In genomic region chr3:129378949-129379348, GRCh38 we compare ENCODE assay signal across 18 cellular contexts. TPM values are rescaled to one million over a fixed set of nuclear protein-coding genes. Genes with fewer than 3 reads are reported as not detected.
A peak's percentile ranks its signal among the peaks of the same experiment; 100 is the strongest.
DNase-seq lines count a peak whose midpoint lies in the region; ATAC-seq and TF ChIP-seq lines count a peak whose summit lies in the region.
"Had no signal": no experiment of that assay in that cellular context is flagged by ENCODE, and none has a peak within 500 bp of the region (broad histone marks: within the 10 kb centered on the region; RNA-seq: fewer than 3 reads in every experiment).

No MANE protein-coding gene starts in this region.

- intact Hi-C loops in left ventricle myocardium inferior (cut with micrococcal nuclease) (no loop called here), left ventricle myocardium superior (cut with micrococcal nuclease) (no loop called here), right lobe of liver (cut with DNase I) (no loop called here)

- H3K4me3 Mint-ChIP-seq in endothelial cell (ENCODE audit: unreplicated experiment), result no peak overlapping the region
- H3K4me3 Mint-ChIP-seq: CD8-positive, alpha-beta T cell had no signal

- TF ChIP-seq POLR2A in right lobe of liver (IDR thresholded peaks at IDR 0.05), result no peak

- H3K27me3 ChIP-seq in left ventricle myocardium inferior (ENCODE audit: low read depth), result no peaks in the 10 kb centered on the region
- H3K27me3 ChIP-seq in right lobe of liver, result no peaks in the 10 kb centered on the region
- H3K27me3 ChIP-seq in effector memory CD4-positive, alpha-beta T cell (replicated peaks; ENCODE audit: control insufficient read depth, insufficient read depth, low read length, poor library complexity, severe bottlenecking), result no peaks in the 10 kb centered on the region
- H3K27me3 ChIP-seq: BLaER1 treated with 17β-estradiol and CSF1 and Interleukin-3, amounts not matched to agents 10 nM and 100 nM; SJCRH30 had no signal

- H3K27me3 Mint-ChIP-seq in endothelial cell (ENCODE audit: unreplicated experiment), result peaks cover 2% of the 10 kb centered on the region

- no peaks in the 10 kb centered on the region for H3K36me3 Mint-ChIP-seq in endothelial cell (ENCODE audit: low read depth, unreplicated experiment)

- H3K27ac ChIP-seq in left ventricle myocardium inferior (replicated peaks) (peak overlapping the region; percentile 51), right lobe of liver (no peak overlapping the region)
- no peak overlapping the region for H3K27ac ChIP-seq in effector memory CD4-positive, alpha-beta T cell (ENCODE audit: insufficient read depth, low read length, poor library complexity, severe bottlenecking)
- H3K27ac ChIP-seq: BLaER1 treated with 17β-estradiol and CSF1 and Interleukin-3, amounts not matched to agents 10 nM and 100 nM; SJCRH30 had no signal

- no peak overlapping the region for H3K4me3 ChIP-seq in left ventricle myocardium inferior
- no peak overlapping the region for H3K4me3 ChIP-seq in right lobe of liver
- no peak overlapping the region for H3K4me3 ChIP-seq in effector memory CD4-positive, alpha-beta T cell (ENCODE audit: insufficient read depth, low read depth, low read length, poor library complexity, severe bottlenecking)
- H3K4me3 ChIP-seq: SJCRH30 had no signal

- H3K27ac Mint-ChIP-seq in endothelial cell (ENCODE audit: unreplicated experiment), result peak overlapping the region; percentile 52
- H3K27ac Mint-ChIP-seq: CD8-positive, alpha-beta T cell had no signal

- DNase-seq in left ventricle myocardium inferior (no peak), left ventricle myocardium superior (no peak), endothelial cell (ENCODE audit: low spot score) (no peak), right lobe of liver (no peak), SK-N-DZ (ENCODE audit: low spot score) (no peak), COLO668 (lab: John Stamatoyannopoulos, UW; ENCODE audit: unreplicated experiment) (no peak)
- DNase-seq in effector memory CD4-positive, alpha-beta T cell, result no peak
- DNase-seq: CD8-positive, alpha-beta T cell; DMS53; EL; KBM-7; MV-4-11; NCI-H1417 treated with DMSO at 0.1 percent for 48 hours; NCI-H187 treated with DMSO at 0.1 percent for 48 hours; NCI-H226; NCI-H524 treated with DMSO at 0.1 percent for 48 hours; SJCRH30 had no signal

- no peaks in the 10 kb centered on the region for H3K36me3 ChIP-seq in left ventricle myocardium inferior
- H3K36me3 ChIP-seq in right lobe of liver, result no peaks in the 10 kb centered on the region
- no peaks in the 10 kb centered on the region for H3K36me3 ChIP-seq in effector memory CD4-positive, alpha-beta T cell (ENCODE audit: control insufficient read depth, insufficient read depth, low read length)
- H3K36me3 ChIP-seq: SJCRH30 had no signal

- ATAC-seq in left ventricle myocardium superior, result no peak
- peak; percentile 35 to 66 (median 56) for ATAC-seq in right lobe of liver
- ATAC-seq: CD8-positive, alpha-beta T cell had no signal

- no peaks in the 10 kb centered on the region for H3K9me3 ChIP-seq in left ventricle myocardium inferior (replicated peaks)
- H3K9me3 ChIP-seq in right lobe of liver, result no peaks in the 10 kb centered on the region
- no peaks in the 10 kb centered on the region for H3K9me3 ChIP-seq in effector memory CD4-positive, alpha-beta T cell (ENCODE audit: control insufficient read depth, low read length)

- H3K4me1 Mint-ChIP-seq in endothelial cell (ENCODE audit: unreplicated experiment), result peaks cover 6% of the 10 kb centered on the region

- 20% methylated on average over 1 of the region's 1 CpG for WGBS in right lobe of liver (ENCODE audit: insufficient coverage, low coverage, low lambda C conversion rate, missing lambda C conversion rate)

- TF ChIP-seq CTCF in left ventricle myocardium inferior (IDR thresholded peaks at IDR 0.05; ENCODE audit: borderline replicate concordance) (no peak), endothelial cell (IDR thresholded peaks at IDR 0.05; ENCODE audit: unreplicated experiment) (no peak), right lobe of liver (IDR thresholded peaks at IDR 0.05) (no peak)

- H3K4me1 ChIP-seq in left ventricle myocardium inferior (peaks cover 11% of the 10 kb centered on the region), right lobe of liver (peaks cover 0 to 7% (median 0%) of the 10 kb centered on the region in 4 donors)
- H3K4me1 ChIP-seq in effector memory CD4-positive, alpha-beta T cell (ENCODE audit: control insufficient read depth, insufficient read depth, low read length, poor library complexity, severe bottlenecking), result no peaks in the 10 kb centered on the region
- H3K4me1 ChIP-seq: SJCRH30 had no signal

- H3K9me3 Mint-ChIP-seq in endothelial cell (ENCODE audit: unreplicated experiment), result no peaks in the 10 kb centered on the region
- H3K9me3 Mint-ChIP-seq: CD8-positive, alpha-beta T cell had no signal

RNA-seq across cellular contexts. Expression of gene EFCAB12, which starts 49.5 kb away (rescaled TPM):
- not detected for total RNA-seq in left ventricle myocardium inferior
- not detected for total RNA-seq in left ventricle myocardium superior
- total RNA-seq in endothelial cell (ENCODE audit: unreplicated experiment), result 0.21 TPM
- 1 to 10 TPM in 5 of 6 experiments, under 1 TPM in 1; 0.26 to 4.7 (median 2.0) TPM for total RNA-seq in right lobe of liver
- not detected in 2 replicates for polyA plus RNA-seq in SK-N-DZ (2014; cell fraction: cytosol; rRNA removed)
- 0.08 TPM in 1 of 2 replicates, not detected in the other for polyA plus RNA-seq in SK-N-DZ (2014; cell fraction: nucleus; rRNA removed)
- total RNA-seq: SJCRH30 had no signal
